In genomic region chrX:24767557-24767956, GRCh38 we compare ENCODE assay signal across 22 cellular contexts.
"Had no signal": no experiment of that assay in that cellular context is flagged by ENCODE, and none has a peak within 500 bp of the region (broad histone marks: within the 10 kb centered on the region; RNA-seq: fewer than 3 reads in every experiment).

No MANE protein-coding gene starts in this region.

- H3K4me2 ChIP-seq: smooth muscle cell had no signal

- DNase-seq: activated CD4-positive, alpha-beta T cell treated with anti-CD3 and anti-CD28 coated beads, Interleukin-2, amount 50 U/mL, for 1 hour; activated CD4-positive, CD25-positive, alpha-beta regulatory T cell treated with anti-CD3 and anti-CD28 coated beads, Interleukin-2, amount 50 U/mL, for 72 hours; activated CD8-positive, alpha-beta T cell treated with anti-CD3 and anti-CD28 coated beads, Interleukin-2, amount 10 ng/mL, durations not matched to agents 7 days and 5 days; activated naive CD4-positive, alpha-beta T cell; effector CD4-positive, alpha-beta T cell; erythroblast; hippocampal formation; islet precursor cell; left cardiac atrium; nephron progenitor cell; pancreas; stimulated activated CD4-positive, alpha-beta T cell treated with anti-CD3 and anti-CD28 coated beads, Interleukin-15, amount 100 ng/mL, for 24 hours; stimulated activated naive B cell treated with anti-CD40 and anti-IgM and Interleukin-4, amounts not matched to agents 10 μg/mL and 1 μg/mL and 100 μg/mL, for 72 hours; T-cell; testis; WERI-Rb-1 had no signal

- H3K27me3 ChIP-seq: cardiac muscle cell, testis, vagina had no signal

- FAIRE-seq: endometrium, frontal cortex, pancreas, TTC549 had no signal

- H3K36me3 ChIP-seq: cardiac muscle cell, pancreas, vagina had no signal

- H3K27ac ChIP-seq: cardiac muscle cell, pancreas, testis, vagina, WERI-Rb-1 had no signal

- H3K9me3 ChIP-seq: pancreas, testis, vagina had no signal

- H3K4me1 ChIP-seq: pancreas, testis, vagina had no signal

- H3K4me3 ChIP-seq: cardiac muscle cell, pancreas, smooth muscle cell, testis, vagina had no signal
